ENCODE assay signal across 10 cellular contexts in genomic region chrX:22666441-22666840, GRCh38.
DNase-seq lines count a peak whose midpoint lies in the region; ATAC-seq and TF ChIP-seq lines count a peak whose summit lies in the region.
"Had no signal": no experiment of that assay in that cellular context is flagged by ENCODE, and none has a peak within 500 bp of the region (broad histone marks: within the 10 kb centered on the region; RNA-seq: fewer than 3 reads in every experiment).

No MANE protein-coding gene starts in this region.

- peak; percentile 63 for ATAC-seq in HG03342 (IDR thresholded peaks at IDR 0.05; ENCODE audit: unreplicated experiment)
- ATAC-seq in WTC11, result peak; percentile 72

- H3K4me1 ChIP-seq in tibial nerve, result no peaks in the 10 kb centered on the region
- H3K4me1 ChIP-seq: SJSA1 had no signal

- H3K4me3 Mint-ChIP-seq in WTC11, result no peak overlapping the region
- no peak overlapping the region for H3K4me3 Mint-ChIP-seq in activated naive CD8-positive, alpha-beta T cell treated with anti-CD3 and anti-CD28 coated beads for 36 hours

- TF ChIP-seq CTCF in WTC11 (IDR thresholded peaks at IDR 0.05), result no peak; the same call in 1 of the 2 replicates
- no peak for TF ChIP-seq CTCF in tibial nerve (IDR thresholded peaks at IDR 0.05)

- H3K4me1 Mint-ChIP-seq in WTC11, result peaks cover 9% of the 10 kb centered on the region
- H3K4me1 Mint-ChIP-seq in activated naive CD8-positive, alpha-beta T cell treated with anti-CD3 and anti-CD28 coated beads for 36 hours, result no peaks in the 10 kb centered on the region

- DNase-seq in ELF-1 (ENCODE audit: low read depth, low spot score) (peak; percentile 79), WTC11 (ENCODE audit: low spot score) (peak; percentile 46), medulla oblongata (ENCODE audit: extremely low spot score) (peak; percentile 15), tibial nerve (ENCODE audit: low spot score in 2 of 2) (no peak), HPDE6-E6E7 (ENCODE audit: extremely low spot score) (no peak), NCI-H1417 treated with DMSO at 0.1 percent for 48 hours (lab: John Stamatoyannopoulos, UW) (no peak)
- DNase-seq in activated naive CD8-positive, alpha-beta T cell treated with anti-CD3 and anti-CD28 coated beads for 36 hours, result no peak

- no peak for TF ChIP-seq EP300 in tibial nerve (IDR thresholded peaks at IDR 0.05)

- WGBS in tibial nerve, 2 donors, result 15 to 28% methylated on average over 5 to 9 of the region's 9 CpGs

- no peaks in the 10 kb centered on the region for H3K27me3 Mint-ChIP-seq in WTC11 (ENCODE audit: low read depth)
- H3K27me3 Mint-ChIP-seq in activated naive CD8-positive, alpha-beta T cell treated with anti-CD3 and anti-CD28 coated beads for 36 hours, result no peaks in the 10 kb centered on the region

- H3K9me3 Mint-ChIP-seq in WTC11, result no peaks in the 10 kb centered on the region
- H3K9me3 Mint-ChIP-seq in activated naive CD8-positive, alpha-beta T cell treated with anti-CD3 and anti-CD28 coated beads for 36 hours, result no peaks in the 10 kb centered on the region

- CTCF ChIA-PET in WTC11 (lab: Charles Lee), result interaction anchor here (0.6 to 1.1 kb wide), 9 partner anchors 8 to 585 kb away, joined by 3 to 10 read pairs (median 3); no protein-coding TSS in a partner anchor

- no peak overlapping the region for H3K4me3 ChIP-seq in tibial nerve
- H3K4me3 ChIP-seq: SJSA1 had no signal

- no peaks in the 10 kb centered on the region for H3K36me3 ChIP-seq in tibial nerve
- H3K36me3 ChIP-seq: neutrophil, SJSA1 had no signal

- H3K27ac Mint-ChIP-seq in WTC11, result no peak overlapping the region
- H3K27ac Mint-ChIP-seq in activated naive CD8-positive, alpha-beta T cell treated with anti-CD3 and anti-CD28 coated beads for 36 hours, result no peak overlapping the region

- POLR2A ChIA-PET in WTC11 (lab: Charles Lee), result no interaction called here

- no peaks in the 10 kb centered on the region for H3K27me3 ChIP-seq in tibial nerve
- H3K27me3 ChIP-seq: neutrophil, SJSA1 had no signal

- no peak for TF ChIP-seq POLR2A in tibial nerve (IDR thresholded peaks at IDR 0.05)

- no peaks in the 10 kb centered on the region for H3K9me3 ChIP-seq in tibial nerve
- H3K9me3 ChIP-seq: neutrophil, SJSA1 had no signal

- H3K36me3 Mint-ChIP-seq in WTC11, result no peaks in the 10 kb centered on the region
- H3K36me3 Mint-ChIP-seq in activated naive CD8-positive, alpha-beta T cell treated with anti-CD3 and anti-CD28 coated beads for 36 hours, result no peaks in the 10 kb centered on the region

- H3K27ac ChIP-seq in tibial nerve, result no peak overlapping the region
- H3K27ac ChIP-seq: neutrophil, SJSA1 had no signal

TF ChIP-seq in WTC11, 78 proteins besides CTCF, POLR2A, EP300 and RAD21:
- TF ChIP-seq RORB (CRISPR knock-in tag; IDR thresholded peaks at IDR 0.05) (no peak), GTF2I (CRISPR knock-in tag; conservative IDR thresholded peaks at IDR 0.05) (no peak), NFE2L1 (CRISPR knock-in tag; IDR thresholded peaks at IDR 0.05) (no peak), RELA (CRISPR knock-in tag; IDR thresholded peaks at IDR 0.05; ENCODE audit: borderline replicate concordance) (no peak), ZNF219 (CRISPR knock-in tag; IDR thresholded peaks at IDR 0.05; ENCODE audit: borderline replicate concordance) (no peak), ZSCAN18 (CRISPR knock-in tag; IDR thresholded peaks at IDR 0.05) (no peak), AFF4 (CRISPR knock-in tag; IDR thresholded peaks at IDR 0.05; ENCODE audit: borderline replicate concordance) (no peak), HMGA2 (CRISPR knock-in tag; IDR thresholded peaks at IDR 0.05) (no peak), ATF2 (CRISPR knock-in tag; IDR thresholded peaks at IDR 0.05; ENCODE audit: borderline replicate concordance, low read depth) (no peak), OVOL2 (CRISPR knock-in tag; IDR thresholded peaks at IDR 0.05; ENCODE audit: borderline replicate concordance) (no peak), ZBTB43 (CRISPR knock-in tag; IDR thresholded peaks at IDR 0.05) (no peak), TEAD1 (CRISPR knock-in tag; IDR thresholded peaks at IDR 0.05) (no peak), ERG (CRISPR knock-in tag; IDR thresholded peaks at IDR 0.05) (no peak), PRRX2 (CRISPR knock-in tag; IDR thresholded peaks at IDR 0.05) (no peak), SMAD3 (CRISPR knock-in tag; IDR thresholded peaks at IDR 0.05; ENCODE audit: borderline replicate concordance) (no peak), NR3C1 (CRISPR knock-in tag; conservative IDR thresholded peaks at IDR 0.05; ENCODE audit: low read depth) (no peak)
TF ChIP-seq in WTC11: peak in this region for 0.

Comparison
In these comparisons a context has a peak if more than half of its experiments do, and no peak if none do; other contexts are left out.
1. DNase-seq: peak in ELF-1 (single experiment), WTC11 (single experiment) and medulla oblongata (single experiment); none in activated naive CD8-positive, alpha-beta T cell treated with anti-CD3 and anti-CD28 coated beads for 36 hours (single experiment), tibial nerve (0 of 2), HPDE6-E6E7 (single experiment) and NCI-H1417 treated with DMSO at 0.1 percent for 48 hours (single experiment).